ENCODE assay signal across 20 cellular contexts in genomic region chr4:185582651-185583400, GRCh38. TPM values are rescaled to one million over a fixed set of nuclear protein-coding genes. Genes with fewer than 3 reads are reported as not detected.
"Had no signal": no experiment of that assay in that cellular context is flagged by ENCODE, and none has a peak within 500 bp of the region (broad histone marks: within the 10 kb centered on the region; RNA-seq: fewer than 3 reads in every experiment).

No MANE protein-coding gene starts in this region.

- H3K27ac Mint-ChIP-seq: activated CD4-positive, alpha-beta T cell treated with anti-CD3 and anti-CD28 coated beads for 36 hours; activated CD8-positive, alpha-beta T cell treated with anti-CD3 and anti-CD28 coated beads for 36 hours; activated T-cell treated with anti-CD3 and anti-CD28 coated beads, Interleukin-2, amount 50 U/mL, for 72 hours; stimulated activated effector memory CD8-positive, alpha-beta T cell treated with anti-CD3 and anti-CD28 coated beads, Interleukin-12 subunit alpha, Interleukin-12 subunit beta, amount 100 ng/mL, for 72 hours had no signal

- H3K9ac ChIP-seq: parathyroid adenoma had no signal

- H3K9me3 Mint-ChIP-seq: activated CD8-positive, alpha-beta T cell treated with anti-CD3 and anti-CD28 coated beads for 36 hours; activated T-cell treated with anti-CD3 and anti-CD28 coated beads, Interleukin-2, amount 50 U/mL, for 72 hours; stimulated activated effector memory CD8-positive, alpha-beta T cell treated with anti-CD3 and anti-CD28 coated beads, Interleukin-12 subunit alpha, Interleukin-12 subunit beta, amount 100 ng/mL, for 72 hours had no signal

- H3K36me3 Mint-ChIP-seq: stimulated activated effector memory CD8-positive, alpha-beta T cell treated with anti-CD3 and anti-CD28 coated beads, Interleukin-12 subunit alpha, Interleukin-12 subunit beta, amount 100 ng/mL, for 72 hours had no signal

- H3K36me3 ChIP-seq: vagina had no signal

- H2AFZ ChIP-seq: parathyroid adenoma had no signal

- H3K4me3 Mint-ChIP-seq: activated CD4-positive, alpha-beta T cell treated with anti-CD3 and anti-CD28 coated beads for 36 hours; activated CD8-positive, alpha-beta T cell treated with anti-CD3 and anti-CD28 coated beads for 36 hours; activated T-cell treated with anti-CD3 and anti-CD28 coated beads, Interleukin-2, amount 50 U/mL, for 72 hours; neural crest cell; stimulated activated effector memory CD8-positive, alpha-beta T cell treated with anti-CD3 and anti-CD28 coated beads, Interleukin-12 subunit alpha, Interleukin-12 subunit beta, amount 100 ng/mL, for 72 hours had no signal

- H3K79me2 ChIP-seq: parathyroid adenoma had no signal

- DNase-seq: activated CD4-positive, alpha-beta T cell treated with anti-CD3 and anti-CD28 coated beads for 36 hours; activated CD8-positive, alpha-beta memory T cell treated with anti-CD3 and anti-CD28 coated beads, Interleukin-2, amount 50 U/mL, for 4 hours; activated CD8-positive, alpha-beta T cell treated with anti-CD3 and anti-CD28 coated beads for 36 hours; activated naive CD4-positive, alpha-beta T cell; activated T-cell treated with anti-CD3 and anti-CD28 coated beads, Interleukin-2, amount 50 U/mL, for 72 hours; aorta; central memory CD4-positive, alpha-beta T cell; cortex of kidney; effector CD8-positive, alpha-beta T cell; hippocampal formation; retina; T-helper 1 cell had no signal

- H3K9me3 ChIP-seq: gastroesophageal sphincter, tibial nerve, vagina had no signal

- H3K4me1 ChIP-seq: parathyroid adenoma, tibial nerve, vagina had no signal

- H3K27ac ChIP-seq: gastroesophageal sphincter, parathyroid adenoma, tibial nerve, vagina, VCaP had no signal

- H3K27me3 ChIP-seq: gastroesophageal sphincter, tibial nerve, vagina had no signal

- H3K4me2 ChIP-seq: smooth muscle cell had no signal

- H3K4me3 ChIP-seq: gastroesophageal sphincter, smooth muscle cell, tibial nerve, vagina had no signal

RNA-seq across cellular contexts. Expression of gene PDLIM3, which starts 47.5 kb away (rescaled TPM):
- total RNA-seq: activated CD4-positive, alpha-beta T cell treated with anti-CD3 and anti-CD28 coated beads for 36 hours; activated CD8-positive, alpha-beta T cell treated with anti-CD3 and anti-CD28 coated beads for 36 hours had no signal
